In the genomic region with DNA sequence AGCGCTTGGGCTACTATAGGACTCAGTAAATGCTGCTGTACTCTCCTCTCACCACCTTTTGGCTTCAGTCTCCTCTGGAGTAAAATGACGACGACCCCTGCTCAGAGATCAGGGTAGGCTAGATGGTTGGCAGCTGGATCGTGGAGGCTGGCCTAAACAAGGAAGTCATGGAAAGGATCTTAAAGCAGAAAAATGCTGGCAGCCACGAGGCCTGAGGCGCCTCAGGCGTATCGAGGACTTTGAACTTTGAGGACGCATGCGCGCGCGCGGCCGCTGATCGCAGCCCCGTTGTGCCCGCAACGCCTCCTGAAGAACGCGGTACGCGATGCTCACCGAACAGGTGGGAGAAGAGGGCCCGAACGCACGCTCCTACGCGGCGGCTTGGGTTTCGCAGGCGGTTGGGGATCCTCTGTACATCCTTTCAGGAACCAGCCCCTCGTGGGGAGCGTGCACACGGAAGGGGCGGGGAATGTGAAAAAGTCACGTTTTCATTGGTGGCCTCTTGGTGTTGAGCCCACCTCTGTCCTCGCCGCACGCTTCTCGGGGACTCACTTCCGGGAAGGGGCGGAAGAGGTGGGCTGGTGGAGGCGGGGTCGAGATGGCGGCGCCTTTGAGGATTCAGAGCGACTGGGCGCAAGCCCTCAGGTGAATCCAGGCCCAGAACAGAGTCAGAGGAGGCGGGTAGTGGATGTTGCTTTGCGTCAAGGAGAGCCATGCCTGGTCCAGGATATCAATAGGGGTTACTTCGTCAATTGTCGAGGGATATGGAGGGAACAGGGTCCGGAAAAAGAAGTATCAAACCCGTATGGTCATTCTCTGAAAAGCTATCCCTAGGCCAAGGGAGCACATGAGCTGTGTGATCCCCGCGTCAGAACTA, we compare ENCODE assay signal across 8 cellular contexts. TPM values are rescaled to one million over a fixed set of nuclear protein-coding genes. Genes with fewer than 3 reads are reported as not detected.
DNase-seq lines count a peak whose midpoint lies in the region; ATAC-seq, FAIRE-seq and TF ChIP-seq lines count a peak whose summit lies in the region.

Gene COA4 (minus strand): TSS at position 423 of the 877 bp plus-strand sequence. CDS start 3,468 bp downstream, outside the sequence.
Gene PAAF1 (plus strand): TSS at position 576 of the 877 bp plus-strand sequence. CDS start 23 bp downstream, at position 599.

- in situ Hi-C loops in ACHN (cut with HindIII; ENCODE audit: low pct_ligation_motif_present, low pct_unique_long_range_greater_than_20kb, low sequenced_read_pairs): no loop called here
- in situ Hi-C loops in mammary epithelial cell (cut with MboI; ENCODE audit: low sequenced_read_pairs in 2 of 2): no loop called here

- TSS peak; percentile 69 for BruUV-seq in mammary epithelial cell (replicated peaks; lab: Mats Ljungman, UMichigan)

- peak within 1 kb of the TSS; percentile 68 for H3K4me3 ChIP-seq in WERI-Rb-1 (ENCODE audit: low read depth, low read length)
- peak within 1 kb of the TSS; percentile 91 to 95 (median 93) for H3K4me3 ChIP-seq in mammary epithelial cell (replicated peaks in 1 of 3; ENCODE audit: insufficient read depth in 1 of 3, low read depth in 2 of 3, low read length in 3 of 3)
- H3K4me3 ChIP-seq in iPS-20b (ENCODE audit: low read length): peak within 1 kb of the TSS; percentile 96
- H3K4me3 ChIP-seq in small intestine (ENCODE audit: low read depth in 1 of 2, low read length in 2 of 2): peak within 1 kb of the TSS; percentile 48

- FAIRE-seq in small intestine (lab: Jason Lieb, UNC): no peak

- intact Hi-C loops in mammary epithelial cell (cut with micrococcal nuclease): loop anchor here (1.0 to 2.0 kb wide), 5 partner anchors 31 to 116 kb away; partner anchors contain the start of genes MRPL48 and RAB6A

- DNase-seq in ACHN: peak; percentile 94
- DNase-seq in NCI-H2227 (lab: John Stamatoyannopoulos, UW; ENCODE audit: unreplicated experiment): peak; percentile 100
- DNase-seq in WERI-Rb-1: peak; percentile 96
- DNase-seq in mammary epithelial cell: peak; percentile 98
- DNase-seq in small intestine: peak; percentile 99

- H3K9ac ChIP-seq in mammary epithelial cell (ENCODE audit: insufficient read depth, low read length) (peak within 1 kb of the TSS; percentile 99), iPS-20b (ENCODE audit: low read depth, low read length) (peak within 1 kb of the TSS; percentile 99)

- H3K27me3 ChIP-seq in WERI-Rb-1 (ENCODE audit: insufficient read depth, low read depth, severe bottlenecking) (no peaks in the 10 kb centered on the region), mammary epithelial cell (ENCODE audit: insufficient read depth, low read length) (no peaks in the 10 kb centered on the region), iPS-20b (ENCODE audit: insufficient read depth, low read length) (no peaks in the 10 kb centered on the region), small intestine (ENCODE audit: control insufficient read depth in 2 of 2, insufficient read depth in 2 of 2, low read length in 2 of 2) (no peaks in the 10 kb centered on the region)

- H2AFZ ChIP-seq in mammary epithelial cell (ENCODE audit: low read depth, low read length): peak within 1 kb of the TSS; percentile 97

- peaks cover 3% of the 10 kb centered on the region for H3K4me1 ChIP-seq in mammary epithelial cell (ENCODE audit: insufficient read depth, low read length)
- no peaks in the 10 kb centered on the region; the same call in 1 of the 2 replicates for H3K4me1 ChIP-seq in iPS-20b (ENCODE audit: insufficient read depth, low read length)
- peaks cover 2 to 3% of the 10 kb centered on the region in 2 donors for H3K4me1 ChIP-seq in small intestine (ENCODE audit: control insufficient read depth in 2 of 2, insufficient read depth in 1 of 2, low read depth in 1 of 2, low read length in 1 of 2)

- CTCF ChIA-PET in mammary epithelial cell (lab: Charles Lee; ENCODE audit: low non-redundant PET): interaction anchor here (0.5 kb wide), 1 partner anchor 183 kb away, joined by 3 read pairs; no protein-coding TSS in a partner anchor

- dilution Hi-C loops in mammary epithelial cell (cut with HindIII; ENCODE audit: low sequenced_read_pairs): loop anchor here (5.0 kb wide), 1 partner anchor 79 kb away; no protein-coding TSS in a partner anchor

- H3K9me3 ChIP-seq in WERI-Rb-1 (ENCODE audit: severe bottlenecking) (no peaks in the 10 kb centered on the region), mammary epithelial cell (replicated peaks; ENCODE audit: insufficient read depth, low read length) (no peaks in the 10 kb centered on the region), iPS-20b (ENCODE audit: insufficient read depth, low read depth, low read length) (no peaks in the 10 kb centered on the region), small intestine (ENCODE audit: control insufficient read depth, low read depth) (no peaks in the 10 kb centered on the region)

- ATAC-seq in GM18873 (IDR thresholded peaks at IDR 0.05; ENCODE audit: low FRiP score, unreplicated experiment) (peak; percentile 93), HG03139 (IDR thresholded peaks at IDR 0.05; ENCODE audit: unreplicated experiment) (peak; percentile 97)

- peak within 1 kb of the TSS; percentile 90 for H3K4me2 ChIP-seq in mammary epithelial cell (ENCODE audit: insufficient read depth, low read depth, low read length)

- H3K36me3 ChIP-seq in WERI-Rb-1: peaks cover 25% of the 10 kb centered on the region
- peaks cover 4% of the 10 kb centered on the region for H3K36me3 ChIP-seq in mammary epithelial cell (ENCODE audit: insufficient read depth, low read length)
- peaks cover 41% of the 10 kb centered on the region for H3K36me3 ChIP-seq in iPS-20b (ENCODE audit: insufficient read depth, low read depth, low read length)
- peaks cover 0 to 4% of the 10 kb centered on the region in 2 donors for H3K36me3 ChIP-seq in small intestine (ENCODE audit: control insufficient read depth in 2 of 2, insufficient read depth in 2 of 2, low read length in 2 of 2)

- H4K20me1 ChIP-seq in mammary epithelial cell (ENCODE audit: insufficient read depth, low read length): no peaks in the 10 kb centered on the region

- WGBS in mammary epithelial cell (ENCODE audit: low coverage, missing lambda C conversion rate): 2% methylated on average over 26 of the region's 57 CpGs
- 0% methylated on average over 57 of the region's 57 CpGs for WGBS in small intestine, 3 donors

- H3K79me2 ChIP-seq in mammary epithelial cell (ENCODE audit: insufficient read depth, low read length): peaks cover 38% of the 10 kb centered on the region

- H3K27ac ChIP-seq in WERI-Rb-1 (peak within 1 kb of the TSS; percentile 88), mammary epithelial cell (ENCODE audit: insufficient read depth, low read depth, low read length) (peak within 1 kb of the TSS; percentile 94), iPS-20b (ENCODE audit: low read length) (peak within 1 kb of the TSS; percentile 73), small intestine (ENCODE audit: low read depth in 1 of 2, low read length in 1 of 2) (peak within 1 kb of the TSS; percentile 88 to 93)

- TF ChIP-seq CTCF in WERI-Rb-1 (IDR thresholded peaks at IDR 0.05; ENCODE audit: low read depth, low read length) (no peak), mammary epithelial cell (conservative IDR thresholded peaks at IDR 0.05 in 1 of 2, IDR thresholded peaks at IDR 0.05 in 1 of 2; ENCODE audit: extremely low read depth in 1 of 2, insufficient read depth in 1 of 2, low read depth in 1 of 2, low read length in 2 of 2) (no peak)

RNA-seq across cellular contexts. Expression of gene COA4, which starts in this region (rescaled TPM):
- total RNA-seq in mammary epithelial cell: 10 to 100 TPM; 58.0 to 75.4 TPM
- 118 TPM for polyA plus RNA-seq in mammary epithelial cell
- 71.0 TPM for polyA minus RNA-seq in mammary epithelial cell
- 100 to 1,000 TPM; 115 to 131 (median 123) TPM for polyA plus RNA-seq in small intestine

RNA-seq across cellular contexts. Expression of gene PAAF1, which starts in this region (rescaled TPM):
- total RNA-seq in mammary epithelial cell: 10 to 100 TPM in 1 of 2 donors, 1 to 10 TPM in 1; 7.7 to 20.0 TPM
- polyA plus RNA-seq in mammary epithelial cell: 13.9 TPM
- 43.8 TPM for polyA minus RNA-seq in mammary epithelial cell
- polyA plus RNA-seq in small intestine: 10 to 100 TPM in 2 of 3 donors, 1 to 10 TPM in 1; 9.2 to 14.1 (median 13.2) TPM

Comparison
In these comparisons a context has a peak if more than half of its experiments do, and no peak if none do; other contexts are left out.
1. Peak in every context shown above with its lines: DNase-seq, ATAC-seq, H3K4me3 ChIP-seq and H3K27ac ChIP-seq.